In genomic region chr2:204842731-204843490, GRCh38 we compare ENCODE assay signal across 8 cellular contexts.
DNase-seq lines count a peak whose midpoint lies in the region; ATAC-seq lines count a peak whose summit lies in the region.

No MANE protein-coding gene starts in this region.

- no peak overlapping the region for H3K4me3 Mint-ChIP-seq in stimulated activated memory B cell treated with anti-CD40 and anti-IgM and Interleukin-4, amounts not matched to agents 10 μg/mL and 1 μg/mL and 100 μg/mL, for 72 hours

- no peaks in the 10 kb centered on the region for H3K4me1 Mint-ChIP-seq in stimulated activated memory B cell treated with anti-CD40 and anti-IgM and Interleukin-4, amounts not matched to agents 10 μg/mL and 1 μg/mL and 100 μg/mL, for 72 hours

- H3K27me3 Mint-ChIP-seq in stimulated activated memory B cell treated with anti-CD40 and anti-IgM and Interleukin-4, amounts not matched to agents 10 μg/mL and 1 μg/mL and 100 μg/mL, for 72 hours = no peaks in the 10 kb centered on the region

- no peaks in the 10 kb centered on the region for H3K36me3 Mint-ChIP-seq in stimulated activated memory B cell treated with anti-CD40 and anti-IgM and Interleukin-4, amounts not matched to agents 10 μg/mL and 1 μg/mL and 100 μg/mL, for 72 hours

- no peak overlapping the region for H3K27ac Mint-ChIP-seq in stimulated activated memory B cell treated with anti-CD40 and anti-IgM and Interleukin-4, amounts not matched to agents 10 μg/mL and 1 μg/mL and 100 μg/mL, for 72 hours

- H3K9me3 Mint-ChIP-seq in stimulated activated memory B cell treated with anti-CD40 and anti-IgM and Interleukin-4, amounts not matched to agents 10 μg/mL and 1 μg/mL and 100 μg/mL, for 72 hours = no peaks in the 10 kb centered on the region

- peak; percentile 14 for ATAC-seq in stimulated activated memory B cell treated with anti-CD40 and anti-IgM and Interleukin-4, amounts not matched to agents 10 μg/mL and 1 μg/mL and 100 μg/mL, for 72 hours
- ATAC-seq in HG02970 (IDR thresholded peaks at IDR 0.05; ENCODE audit: low FRiP score, unreplicated experiment) (no peak), GM18519 (IDR thresholded peaks at IDR 0.05; ENCODE audit: low FRiP score, unreplicated experiment) (no peak)

- DNase-seq in NK-92 treated with Interleukin-12 subunit alpha and Interleukin-12 subunit beta, amount 100 ng/mL, for 24 hours (lab: John Stamatoyannopoulos, UW) = peak; percentile 61
- DNase-seq in NK-92 (lab: John Stamatoyannopoulos, UW; ENCODE audit: unreplicated experiment) (no peak), hippocampal formation (lab: John Stamatoyannopoulos, UW) (peak; percentile 3 to 39), SIG-M5 (lab: John Stamatoyannopoulos, UW) (no peak)
- peak; percentile 6 for DNase-seq in activated T-helper 9 cell treated with anti-CD3 and anti-CD28 coated beads, Interleukin-2, amount 50 U/mL, for 16 hours (ENCODE audit: low read depth)

Comparison
In these comparisons a context has a peak if more than half of its experiments do, and no peak if none do; other contexts are left out.
1. DNase-seq: peak in NK-92 treated with Interleukin-12 subunit alpha and Interleukin-12 subunit beta, amount 100 ng/mL, for 24 hours (single experiment), activated T-helper 9 cell treated with anti-CD3 and anti-CD28 coated beads, Interleukin-2, amount 50 U/mL, for 16 hours (single experiment) and hippocampal formation (2 of 2); none in NK-92 (single experiment) and SIG-M5 (single experiment).